10 cellular contexts compared by ENCODE assay signal in the genomic region with DNA sequence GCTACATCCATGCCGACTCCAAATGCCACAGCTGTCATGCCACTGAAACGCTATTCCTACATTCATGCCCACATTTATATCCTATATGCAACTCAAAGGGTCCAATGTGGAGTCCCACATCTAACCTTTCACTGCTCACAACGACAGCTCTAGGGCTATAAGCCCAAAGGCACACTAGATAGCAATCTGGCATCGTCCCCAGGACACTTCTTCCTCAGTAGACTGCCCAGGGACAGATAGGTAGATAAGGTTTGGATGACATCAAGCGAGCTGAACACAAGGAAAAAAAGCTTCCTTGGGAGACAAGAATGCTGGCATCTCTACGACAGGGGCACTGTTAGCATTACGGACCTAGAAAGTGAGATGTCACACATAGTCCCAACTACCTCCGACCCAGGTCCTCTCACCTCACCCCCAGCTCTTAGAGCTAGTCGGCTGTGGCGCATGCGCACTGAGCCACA. TPM values are rescaled to one million over a fixed set of nuclear protein-coding genes. Genes with fewer than 3 reads are reported as not detected.
DNase-seq lines count a peak whose midpoint lies in the region; ATAC-seq, FAIRE-seq and TF ChIP-seq lines count a peak whose summit lies in the region.
"Had no signal": no experiment of that assay in that cellular context is flagged by ENCODE, and none has a peak within 500 bp of the region (broad histone marks: within the 10 kb centered on the region; RNA-seq: fewer than 3 reads in every experiment).

No MANE protein-coding gene starts in this region.

- TF ChIP-seq CTCF in esophagus squamous epithelium (IDR thresholded peaks at IDR 0.05) (no peak), pancreas (IDR thresholded peaks at IDR 0.05) (no peak)

- H3K36me3 ChIP-seq in esophagus squamous epithelium (no peaks in the 10 kb centered on the region), pancreas (no peaks in the 10 kb centered on the region)

- peak overlapping the region; percentile 61 for H3K4me3 Mint-ChIP-seq in T-helper 1 cell treated with Interleukin-12 subunit alpha and Interleukin-12 subunit beta and Interleukin-4 antibody, amounts not matched to agents 30 μg/mL and 1 μg/mL, for 36 hours

- H3K27ac ChIP-seq in esophagus squamous epithelium (peak overlapping the region in 3 of 4 donors; percentile 55 to 81 (median 79)), pancreas (no peak overlapping the region)

- no peaks in the 10 kb centered on the region for H3K36me3 Mint-ChIP-seq in T-helper 1 cell treated with Interleukin-12 subunit alpha and Interleukin-12 subunit beta and Interleukin-4 antibody, amounts not matched to agents 30 μg/mL and 1 μg/mL, for 36 hours (ENCODE audit: low read depth)

- no peak overlapping the region for H3K27ac Mint-ChIP-seq in T-helper 1 cell treated with Interleukin-12 subunit alpha and Interleukin-12 subunit beta and Interleukin-4 antibody, amounts not matched to agents 30 μg/mL and 1 μg/mL, for 36 hours

- peaks cover 9% of the 10 kb centered on the region for H3K4me1 Mint-ChIP-seq in T-helper 1 cell treated with Interleukin-12 subunit alpha and Interleukin-12 subunit beta and Interleukin-4 antibody, amounts not matched to agents 30 μg/mL and 1 μg/mL, for 36 hours (ENCODE audit: low read depth)

- no peak for TF ChIP-seq POLR2A in esophagus squamous epithelium (IDR thresholded peaks at IDR 0.05)

- H3K27me3 ChIP-seq in esophagus squamous epithelium (peaks cover 0 to 3% (median 0%) of the 10 kb centered on the region in 4 donors), pancreas (peaks cover 0 to 10% (median 3%) of the 10 kb centered on the region in 4 donors)

- H3K4me1 ChIP-seq in esophagus squamous epithelium (peaks cover 0 to 5% (median 0%) of the 10 kb centered on the region in 3 donors), pancreas (no peaks in the 10 kb centered on the region)

- peak overlapping the region; percentile 32 to 71 (median 55) for H3K4me3 ChIP-seq in esophagus squamous epithelium
- peak overlapping the region; percentile 23 to 54 (median 37) for H3K4me3 ChIP-seq in pancreas

- H3K27me3 Mint-ChIP-seq in T-helper 1 cell treated with Interleukin-12 subunit alpha and Interleukin-12 subunit beta and Interleukin-4 antibody, amounts not matched to agents 30 μg/mL and 1 μg/mL, for 36 hours (ENCODE audit: low read depth): peaks cover 19% of the 10 kb centered on the region

- peak; percentile 9 for ATAC-seq in HG02642 (IDR thresholded peaks at IDR 0.05; ENCODE audit: poor library complexity, unreplicated experiment)
- ATAC-seq in pancreas: peak in 2 of 4 donors; percentile 25 to 33

- H3K9me3 Mint-ChIP-seq in T-helper 1 cell treated with Interleukin-12 subunit alpha and Interleukin-12 subunit beta and Interleukin-4 antibody, amounts not matched to agents 30 μg/mL and 1 μg/mL, for 36 hours: no peaks in the 10 kb centered on the region
- H3K9me3 Mint-ChIP-seq: activated naive CD4-positive, alpha-beta T cell treated with anti-CD3 and anti-CD28 coated beads, Interleukin-2, amount 50 U/mL, for 72 hours had no signal

- DNase-seq in NCI-H748 (lab: John Stamatoyannopoulos, UW; ENCODE audit: unreplicated experiment) (peak; percentile 23), NCI-H748 treated with DMSO at 0.1 percent for 48 hours (lab: John Stamatoyannopoulos, UW) (no peak), esophagus squamous epithelium (lab: John Stamatoyannopoulos, UW) (no peak), pancreas (peak in 2 of 6 donors; percentile 63 to 86), iPS-NIHi7 (ENCODE audit: extremely low spot score) (no peak), ureter (ENCODE audit: low spot score) (no peak)

- H3K9me3 ChIP-seq in esophagus squamous epithelium (no peaks in the 10 kb centered on the region), pancreas (no peaks in the 10 kb centered on the region)

- intact Hi-C loops in esophagus squamous epithelium (cut with DNase I): no loop called here
- intact Hi-C loops in pancreas (cut with DNase I): no loop called here

- no peak for FAIRE-seq in pancreas (lab: Jason Lieb, UNC)
- FAIRE-seq: G401.6 had no signal

- WGBS in esophagus squamous epithelium, 2 donors: 0 to 34% methylated on average over 3 to 11 of the region's 11 CpGs
- 5 to 28% methylated on average over 11 of the region's 11 CpGs for WGBS in pancreas, 2 donors

RNA-seq across cellular contexts. Expression of gene RAB9B, which starts 0.7 kb away (rescaled TPM):
- 1 to 10 TPM in 1 of 4 donors, under 1 TPM in 2, not detected in 1; 0.23 to 3.8 (median 0.35) TPM for total RNA-seq in esophagus squamous epithelium
- total RNA-seq in pancreas: 1 to 10 TPM in 1 of 6 donors, under 1 TPM in 5; 0.38 to 1.1 (median 0.80) TPM
- polyA plus RNA-seq in pancreas: 1 to 10 TPM in 1 of 2 donors, under 1 TPM in 1; 0.49 to 2.3 TPM
- total RNA-seq in ureter: 6.5 TPM

RNA-seq across cellular contexts. Expression of gene PLP1, which starts 54.7 kb away (rescaled TPM):
- total RNA-seq in esophagus squamous epithelium (1 to 10 TPM in 2 of 4 donors, under 1 TPM in 2; 0.19 to 6.2 (median 3.1) TPM), pancreas (1 to 10 TPM in 1 of 6 donors, under 1 TPM in 5; 0.32 to 1.7 (median 0.60) TPM), ureter (2.1 TPM)
- 1 to 10 TPM in 1 of 2 donors, under 1 TPM in 1; 0.30 to 2.6 TPM for polyA plus RNA-seq in pancreas
- total RNA-seq: activated naive CD4-positive, alpha-beta T cell treated with anti-CD3 and anti-CD28 coated beads, Interleukin-2, amount 50 U/mL, for 72 hours had no signal

Comparison
In these comparisons a context has a peak if more than half of its experiments do, and no peak if none do; other contexts are left out.
1. H3K27ac ChIP-seq: peak in esophagus squamous epithelium (3 of 4); none in pancreas (0 of 4).